Comparison of ENCODE assay signal across 9 cellular contexts in the genomic region with DNA sequence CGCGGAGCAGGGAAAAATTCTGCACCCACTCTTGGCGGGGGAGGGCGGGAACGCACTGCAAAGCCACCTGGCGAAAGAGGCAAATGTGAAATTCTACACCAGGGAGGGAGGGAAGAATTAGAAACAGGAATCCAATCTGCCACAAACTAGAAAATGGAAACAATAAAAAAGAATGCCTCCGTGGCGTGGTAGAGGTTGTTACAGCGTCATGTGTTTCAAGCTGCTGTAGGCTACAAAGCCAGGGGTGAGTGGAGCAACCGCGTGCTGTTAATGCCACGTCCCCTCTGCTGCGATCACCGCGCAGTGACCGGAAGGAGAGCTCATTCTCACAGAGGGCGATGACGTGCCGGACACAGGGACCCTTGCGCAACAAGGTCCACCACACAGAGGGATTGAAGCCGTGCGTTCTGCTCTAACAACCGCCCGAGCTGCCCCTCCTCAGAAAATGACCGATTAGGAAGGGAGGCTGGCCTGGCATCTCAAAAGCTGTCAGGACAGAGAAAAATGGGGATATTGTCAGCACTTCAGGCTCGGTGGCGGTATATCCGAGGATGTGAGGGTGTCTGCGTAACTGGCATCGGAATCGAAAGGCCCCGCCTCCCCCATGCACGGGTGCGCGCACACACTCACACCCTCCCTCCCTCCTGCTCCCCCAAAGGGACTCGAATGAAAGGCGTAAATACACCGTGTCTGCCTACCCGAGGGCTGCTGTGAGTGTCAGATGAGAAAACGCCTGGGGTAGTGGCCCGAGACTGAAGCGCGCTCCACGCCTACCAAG.
DNase-seq lines count a peak whose midpoint lies in the region; ATAC-seq, FAIRE-seq and TF ChIP-seq lines count a peak whose summit lies in the region.
"Had no signal": no experiment of that assay in that cellular context is flagged by ENCODE, and none has a peak within 500 bp of the region (broad histone marks: within the 10 kb centered on the region; RNA-seq: fewer than 3 reads in every experiment).

No MANE protein-coding gene starts in this region.

- intact Hi-C loops in cardiac septum (cut with DNase I) (no loop called here), pancreas (cut with DNase I) (no loop called here), tibial artery (cut with DNase I; ENCODE audit: low total_unique reads) (no loop called here)

- FAIRE-seq in pancreas (lab: Jason Lieb, UNC): no peak
- FAIRE-seq: endometrium had no signal

- H3K36me3 ChIP-seq in adipocyte (ENCODE audit: control insufficient read depth, insufficient read depth, low read length, severe bottlenecking) (no peaks in the 10 kb centered on the region), pancreas (no peaks in the 10 kb centered on the region), tibial artery (no peaks in the 10 kb centered on the region)

- no peaks in the 10 kb centered on the region for H3K9me3 ChIP-seq in adipocyte (ENCODE audit: control insufficient read depth, low read length)
- H3K9me3 ChIP-seq in pancreas: no peaks in the 10 kb centered on the region
- H3K9me3 ChIP-seq in tibial artery: no peaks in the 10 kb centered on the region

- WGBS in pancreas, 2 donors: 2% methylated on average over 44 of the region's 44 CpGs

- ATAC-seq in pancreas (peak; percentile 79 to 88 (median 84)), GM21737 (IDR thresholded peaks at IDR 0.05; ENCODE audit: unreplicated experiment) (no peak), GM19452 (IDR thresholded peaks at IDR 0.05; ENCODE audit: unreplicated experiment) (no peak)

- POLR2A ChIA-PET in HEK293T (lab: Yijun Ruan, JAX): interaction anchor here (0.8 to 1.7 kb wide), 2 partner anchors 9 to 71 kb away, joined by 3 to 8 read pairs; partner anchors contain the start of gene TNRC6C

- no peak for TF ChIP-seq CTCF in pancreas (IDR thresholded peaks at IDR 0.05)
- no peak for TF ChIP-seq CTCF in tibial artery (IDR thresholded peaks at IDR 0.05)

- H3K27me3 ChIP-seq in adipocyte (replicated peaks; ENCODE audit: control insufficient read depth, insufficient read depth, low read length): peaks cover 38% of the 10 kb centered on the region
- peaks cover 0 to 3% (median 0%) of the 10 kb centered on the region in 4 donors for H3K27me3 ChIP-seq in pancreas
- H3K27me3 ChIP-seq in tibial artery: no peaks in the 10 kb centered on the region

- DNase-seq in HEK293T (ENCODE audit: extremely low spot score) (peak; percentile 39), SHP77 treated with DMSO at 0.1 percent for 48 hours (lab: John Stamatoyannopoulos, UW) (peak; percentile 91), adipocyte (ENCODE audit: low read depth) (peak; percentile 85), cardiac septum (ENCODE audit: low spot score) (peak; percentile 94), pancreas (peak in 5 of 6 donors; percentile 58 to 74 (median 68)), tibial artery (peak; percentile 95 to 97)

- H3K27ac ChIP-seq in pancreas: peak overlapping the region in 2 of 4 donors; percentile 33 to 46
- H3K27ac ChIP-seq in tibial artery: peak overlapping the region; percentile 76 to 92

- peaks cover 16% of the 10 kb centered on the region for H3K4me1 ChIP-seq in adipocyte (ENCODE audit: control insufficient read depth, insufficient read depth, low read length)
- H3K4me1 ChIP-seq in pancreas: peaks cover 0 to 5% (median 0%) of the 10 kb centered on the region in 3 donors
- H3K4me1 ChIP-seq in tibial artery: peaks cover 0 to 12% (median 7%) of the 10 kb centered on the region in 4 donors

- peak overlapping the region; percentile 70 for H3K9ac ChIP-seq in adipocyte (ENCODE audit: low read length)

- H3K4me3 ChIP-seq in adipocyte (ENCODE audit: low read length) (peak overlapping the region; percentile 82), pancreas (peak overlapping the region; percentile 29 to 54 (median 38)), tibial artery (peak overlapping the region; percentile 50 to 59)

- CTCF ChIA-PET in HEK293T (lab: Yijun Ruan, JAX): no interaction called here

TF ChIP-seq in HEK293T, 16 proteins besides CTCF, POLR2A, EP300 and RAD21:
- TF ChIP-seq TARDBP (IDR thresholded peaks at IDR 0.05) (no peak), FOXM1 (IDR thresholded peaks at IDR 0.05; ENCODE audit: borderline replicate concordance) (no peak), ARNT (IDR thresholded peaks at IDR 0.05) (no peak), FOXK2 (IDR thresholded peaks at IDR 0.05) (no peak), ELF4 (IDR thresholded peaks at IDR 0.05) (no peak), L3MBTL2 (conservative IDR thresholded peaks at IDR 0.05) (peak; percentile 90)

Comparison
In these comparisons a context has a peak if more than half of its experiments do, and no peak if none do; other contexts are left out.
1. DNase-seq: peak in every context shown above with its lines; median percentile 96 in tibial artery; 94 in cardiac septum; 91 in SHP77 treated with DMSO at 0.1 percent for 48 hours; 85 in adipocyte; 68 in pancreas; 39 in HEK293T.
2. ATAC-seq: peak in pancreas (4 of 4); none in GM21737 (single experiment) and GM19452 (single experiment).
3. Peak in every context shown above with its lines, with median percentiles within 50 percentile points of each other: H3K4me3 ChIP-seq.